1 cellular context compared by ENCODE assay signal in the genomic region with DNA sequence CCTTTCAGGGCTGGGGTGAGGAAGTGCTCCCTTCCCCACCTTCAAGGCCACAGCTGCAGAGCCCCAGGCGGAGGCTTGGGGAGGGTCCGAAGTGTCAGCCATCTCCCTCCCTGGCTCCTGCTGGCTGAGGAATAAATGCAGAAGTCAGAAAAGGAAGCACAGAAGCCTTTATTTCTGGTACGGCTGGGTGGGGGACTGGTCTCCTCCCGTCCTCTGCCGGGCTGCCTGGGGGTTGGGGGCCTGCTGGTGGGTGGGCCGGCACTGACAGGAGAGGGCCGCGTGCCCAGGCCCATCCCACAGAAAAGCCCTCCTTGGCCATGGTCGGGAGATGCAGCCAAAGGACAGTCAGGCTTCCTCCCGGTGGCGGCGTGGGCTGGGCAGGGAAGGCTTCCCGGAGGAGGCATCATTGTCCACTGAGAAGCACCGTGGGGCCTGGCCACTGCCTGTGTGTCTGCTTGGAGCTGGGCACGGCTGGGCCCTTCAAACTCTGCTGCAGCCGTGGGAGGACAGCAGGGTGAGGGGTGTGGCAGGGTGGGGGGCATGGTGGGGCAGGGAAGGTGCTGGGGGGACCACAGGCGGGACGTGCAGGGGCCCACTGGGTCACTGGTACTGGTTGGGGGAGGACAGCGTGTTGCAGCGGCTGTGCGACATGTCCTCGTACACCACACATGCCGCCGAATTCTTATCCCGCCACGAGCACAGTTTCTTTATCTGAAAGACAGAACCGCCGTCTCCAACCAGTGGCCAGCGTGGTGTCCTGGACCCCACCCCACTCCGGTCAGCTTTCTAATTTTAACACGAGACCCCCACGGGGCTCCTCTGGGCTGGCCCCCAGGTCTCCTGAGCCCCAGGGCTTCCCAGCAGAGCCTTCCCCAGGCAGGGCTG.
TF ChIP-seq lines count a peak whose summit lies in the region.

No MANE protein-coding gene starts in this region.

TF ChIP-seq in HepG2, 621 proteins besides CTCF, POLR2A, EP300 and RAD21:
- no peak for TF ChIP-seq NBN (conservative IDR thresholded peaks at IDR 0.05)
- peak; percentile 83 for TF ChIP-seq ZFP36 (IDR thresholded peaks at IDR 0.05; ENCODE audit: borderline replicate concordance, low read depth, low read length, partially characterized antibody)
- TF ChIP-seq ZMYM3 (CRISPR knock-in tag; IDR thresholded peaks at IDR 0.05), result 0 out of 2 replicates have a peak, but pooled peaks have one; percentile 13
TF ChIP-seq in HepG2: peak in this region for 2.
